ENCODE assay signal across 1 cellular context in genomic region chr17:41397003-41397665, GRCh38.
TF ChIP-seq lines count a peak whose summit lies in the region.

KRT31 (minus strand) TSS chr17:41397608; CDS start chr17:41397539, 69 bp downstream.

TF ChIP-seq in GM23338, 12 proteins besides CTCF, POLR2A, EP300 and RAD21 (continued from another document):
- TF ChIP-seq, protein P1, sequence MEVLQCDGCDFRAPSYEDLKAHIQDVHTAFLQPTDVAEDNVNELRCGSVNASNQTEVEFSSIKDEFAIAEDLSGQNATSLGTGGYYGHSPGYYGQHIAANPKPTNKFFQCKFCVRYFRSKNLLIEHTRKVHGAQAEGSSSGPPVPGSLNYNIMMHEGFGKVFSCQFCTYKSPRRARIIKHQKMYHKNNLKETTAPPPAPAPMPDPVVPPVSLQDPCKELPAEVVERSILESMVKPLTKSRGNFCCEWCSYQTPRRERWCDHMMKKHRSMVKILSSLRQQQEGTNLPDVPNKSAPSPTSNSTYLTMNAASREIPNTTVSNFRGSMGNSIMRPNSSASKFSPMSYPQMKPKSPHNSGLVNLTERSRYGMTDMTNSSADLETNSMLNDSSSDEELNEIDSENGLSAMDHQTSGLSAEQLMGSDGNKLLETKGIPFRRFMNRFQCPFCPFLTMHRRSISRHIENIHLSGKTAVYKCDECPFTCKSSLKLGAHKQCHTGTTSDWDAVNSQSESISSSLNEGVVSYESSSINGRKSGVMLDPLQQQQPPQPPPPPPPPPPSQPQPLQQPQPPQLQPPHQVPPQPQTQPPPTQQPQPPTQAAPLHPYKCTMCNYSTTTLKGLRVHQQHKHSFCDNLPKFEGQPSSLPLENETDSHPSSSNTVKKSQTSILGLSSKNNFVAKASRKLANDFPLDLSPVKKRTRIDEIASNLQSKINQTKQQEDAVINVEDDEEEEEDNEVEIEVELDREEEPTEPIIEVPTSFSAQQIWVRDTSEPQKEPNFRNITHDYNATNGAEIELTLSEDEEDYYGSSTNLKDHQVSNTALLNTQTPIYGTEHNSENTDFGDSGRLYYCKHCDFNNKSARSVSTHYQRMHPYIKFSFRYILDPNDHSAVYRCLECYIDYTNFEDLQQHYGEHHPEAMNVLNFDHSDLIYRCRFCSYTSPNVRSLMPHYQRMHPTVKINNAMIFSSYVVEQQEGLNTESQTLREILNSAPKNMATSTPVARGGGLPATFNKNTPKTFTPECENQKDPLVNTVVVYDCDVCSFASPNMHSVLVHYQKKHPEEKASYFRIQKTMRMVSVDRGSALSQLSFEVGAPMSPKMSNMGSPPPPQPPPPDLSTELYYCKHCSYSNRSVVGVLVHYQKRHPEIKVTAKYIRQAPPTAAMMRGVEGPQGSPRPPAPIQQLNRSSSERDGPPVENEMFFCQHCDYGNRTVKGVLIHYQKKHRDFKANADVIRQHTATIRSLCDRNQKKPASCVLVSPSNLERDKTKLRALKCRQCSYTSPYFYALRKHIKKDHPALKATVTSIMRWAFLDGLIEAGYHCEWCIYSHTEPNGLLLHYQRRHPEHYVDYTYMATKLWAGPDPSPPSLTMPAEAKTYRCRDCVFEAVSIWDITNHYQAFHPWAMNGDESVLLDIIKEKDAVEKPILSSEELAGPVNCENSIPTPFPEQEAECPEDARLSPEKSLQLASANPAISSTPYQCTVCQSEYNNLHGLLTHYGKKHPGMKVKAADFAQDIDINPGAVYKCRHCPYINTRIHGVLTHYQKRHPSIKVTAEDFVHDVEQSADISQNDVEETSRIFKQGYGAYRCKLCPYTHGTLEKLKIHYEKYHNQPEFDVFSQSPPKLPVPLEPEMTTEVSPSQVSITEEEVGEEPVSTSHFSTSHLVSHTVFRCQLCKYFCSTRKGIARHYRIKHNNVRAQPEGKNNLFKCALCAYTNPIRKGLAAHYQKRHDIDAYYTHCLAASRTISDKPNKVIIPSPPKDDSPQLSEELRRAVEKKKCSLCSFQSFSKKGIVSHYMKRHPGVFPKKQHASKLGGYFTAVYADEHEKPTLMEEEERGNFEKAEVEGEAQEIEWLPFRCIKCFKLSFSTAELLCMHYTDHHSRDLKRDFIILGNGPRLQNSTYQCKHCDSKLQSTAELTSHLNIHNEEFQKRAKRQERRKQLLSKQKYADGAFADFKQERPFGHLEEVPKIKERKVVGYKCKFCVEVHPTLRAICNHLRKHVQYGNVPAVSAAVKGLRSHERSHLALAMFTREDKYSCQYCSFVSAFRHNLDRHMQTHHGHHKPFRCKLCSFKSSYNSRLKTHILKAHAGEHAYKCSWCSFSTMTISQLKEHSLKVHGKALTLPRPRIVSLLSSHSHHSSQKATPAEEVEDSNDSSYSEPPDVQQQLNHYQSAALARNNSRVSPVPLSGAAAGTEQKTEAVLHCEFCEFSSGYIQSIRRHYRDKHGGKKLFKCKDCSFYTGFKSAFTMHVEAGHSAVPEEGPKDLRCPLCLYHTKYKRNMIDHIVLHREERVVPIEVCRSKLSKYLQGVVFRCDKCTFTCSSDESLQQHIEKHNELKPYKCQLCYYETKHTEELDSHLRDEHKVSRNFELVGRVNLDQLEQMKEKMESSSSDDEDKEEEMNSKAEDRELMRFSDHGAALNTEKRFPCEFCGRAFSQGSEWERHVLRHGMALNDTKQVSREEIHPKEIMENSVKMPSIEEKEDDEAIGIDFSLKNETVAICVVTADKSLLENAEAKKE (CRISPR knock-in tag; IDR thresholded peaks at IDR 0.05) = no peak
